In genomic region chr15:32877620-32878019, GRCh38 we compare ENCODE assay signal across 29 cellular contexts.
DNase-seq lines count a peak whose midpoint lies in the region; ATAC-seq, FAIRE-seq and TF ChIP-seq lines count a peak whose summit lies in the region.
"Had no signal": no experiment of that assay in that cellular context is flagged by ENCODE, and none has a peak within 500 bp of the region (broad histone marks: within the 10 kb centered on the region; RNA-seq: fewer than 3 reads in every experiment).

No MANE protein-coding gene starts in this region.

- peaks cover 15% of the 10 kb centered on the region for H3K9me1 ChIP-seq in IMR-90 (ENCODE audit: insufficient read depth, low read length)

- H4K5ac ChIP-seq in IMR-90 (ENCODE audit: low read depth, low read length): peak overlapping the region; percentile 95; the same call in 1 of the 2 replicates

- no peak overlapping the region for H3K4me2 ChIP-seq in A549
- no peak overlapping the region for H3K4me2 ChIP-seq in IMR-90 (ENCODE audit: low read depth, low read length)

- POLR2A ChIA-PET in A549 (lab: Yijun Ruan, JAX) (no interaction called here), IMR-90 (lab: Charles Lee; ENCODE audit: unreplicated experiment) (no interaction called here), Caco-2 (lab: Charles Lee) (no interaction called here)

- TF ChIP-seq EP300 in A549 (IDR thresholded peaks at IDR 0.05): no peak

- dilution Hi-C loops in IMR-90 (cut with HindIII; ENCODE audit: low sequenced_read_pairs, unreplicated experiment): no loop called here

- CTCF ChIA-PET in A549 (lab: Yijun Ruan, JAX): interaction anchor here (1.4 to 1.9 kb wide), 3 partner anchors 10 to 79 kb away, joined by 3 to 9 read pairs (median 7); no protein-coding TSS in a partner anchor
- CTCF ChIA-PET in IMR-90 (lab: Yijun Ruan, JAX): no interaction called here
- CTCF ChIA-PET in Caco-2 (lab: Charles Lee): no interaction called here

- H4K91ac ChIP-seq in IMR-90 (ENCODE audit: insufficient read depth, low read depth, low read length): peak overlapping the region; percentile 89

- H3K4me1 ChIP-seq in A549: peaks cover 23% of the 10 kb centered on the region
- peaks cover 15% of the 10 kb centered on the region for H3K4me1 ChIP-seq in IMR-90 (ENCODE audit: control insufficient read depth, insufficient read depth, low read length)
- H3K4me1 ChIP-seq in Caco-2: no peaks in the 10 kb centered on the region
- H3K4me1 ChIP-seq in tibial artery: peaks cover 0 to 29% (median 8%) of the 10 kb centered on the region in 4 donors
- H3K4me1 ChIP-seq: heart right ventricle, parathyroid adenoma, testis had no signal

- no peaks in the 10 kb centered on the region for H3K9me3 Mint-ChIP-seq in Caco-2 (ENCODE audit: unreplicated experiment)
- H3K9me3 Mint-ChIP-seq: activated naive CD8-positive, alpha-beta T cell treated with anti-CD3 and anti-CD28 coated beads, Interleukin-2, amount 50 U/mL, for 24 hours; activated T-cell treated with anti-CD3 and anti-CD28 coated beads, Interleukin-2, amount 50 U/mL, for 24 hours; CD4-positive, alpha-beta memory T cell; nephron progenitor cell had no signal

- H3K9me3 ChIP-seq in A549 (no peaks in the 10 kb centered on the region), IMR-90 (ENCODE audit: control insufficient read depth, insufficient read depth, low read length) (no peaks in the 10 kb centered on the region), Caco-2 (no peaks in the 10 kb centered on the region), tibial artery (no peaks in the 10 kb centered on the region)
- H3K9me3 ChIP-seq: heart right ventricle, sigmoid colon, testis had no signal

- H3K23ac ChIP-seq in IMR-90 (ENCODE audit: low read depth, low read length): no peak overlapping the region

- peak overlapping the region; percentile 5 to 68; a peak in 3 of 4 replicates for H4K8ac ChIP-seq in IMR-90 (ENCODE audit: low read depth in 2 of 2, low read length in 2 of 2)

- FAIRE-seq in A549 (lab: Jason Lieb, UNC): no peak
- FAIRE-seq: A204.1 had no signal

- no peak overlapping the region for H3K9ac ChIP-seq in IMR-90 (ENCODE audit: low read depth, low read length)
- H3K9ac ChIP-seq: parathyroid adenoma had no signal

- peak overlapping the region; percentile 83; the same call in 2 of the 3 replicates for H2BK15ac ChIP-seq in IMR-90 (ENCODE audit: low read depth, low read length)

- H2BK20ac ChIP-seq in IMR-90 (ENCODE audit: low read depth, low read length): peak overlapping the region; percentile 70; the same call in 1 of the 2 replicates

- H3K27me3 ChIP-seq in IMR-90 (ENCODE audit: control insufficient read depth, insufficient read depth, low read length) (no peaks in the 10 kb centered on the region), Caco-2 (replicated peaks; ENCODE audit: control insufficient read depth, insufficient read depth, low read length) (no peaks in the 10 kb centered on the region), dorsolateral prefrontal cortex (no peaks in the 10 kb centered on the region), tibial artery (no peaks in the 10 kb centered on the region)
- H3K27me3 ChIP-seq: heart right ventricle, sigmoid colon, testis had no signal

- 68% methylated on average over 3 of the region's 3 CpGs for WGBS in A549 (ENCODE audit: missing lambda C conversion rate)
- WGBS in IMR-90 (ENCODE audit: extremely low coverage in 2 of 2, insufficient read length in 1 of 2), 2 experiments: 78% methylated on average over 2 of the region's 3 CpGs; no CpG with 5 or more reads in 1 of the 2 experiments

- TF ChIP-seq POLR2A in A549 (IDR thresholded peaks at IDR 0.05; ENCODE audit: low read length) (no peak), IMR-90 (IDR thresholded peaks at IDR 0.05; ENCODE audit: low read depth, low read length) (no peak)

- intact Hi-C loops in IMR-90 (cut with micrococcal nuclease): no loop called here
- intact Hi-C loops in Caco-2 (cut with micrococcal nuclease; ENCODE audit: unreplicated experiment): no loop called here
- intact Hi-C loops in dorsolateral prefrontal cortex (cut with DNase I): no loop called here
- intact Hi-C loops in tibial artery (cut with DNase I; ENCODE audit: low total_unique reads): no loop called here

- H3K36me3 ChIP-seq in IMR-90 (ENCODE audit: control insufficient read depth, insufficient read depth, low read length) (no peaks in the 10 kb centered on the region), Caco-2 (ENCODE audit: control insufficient read depth, insufficient read depth, low read length) (no peaks in the 10 kb centered on the region), tibial artery (no peaks in the 10 kb centered on the region)
- H3K36me3 ChIP-seq: heart right ventricle, sigmoid colon, WERI-Rb-1 had no signal

- H2BK5ac ChIP-seq in IMR-90 (ENCODE audit: low read depth, low read length, poor library complexity, severe bottlenecking): peak overlapping the region; percentile 100

- no peaks in the 10 kb centered on the region for H4K20me1 ChIP-seq in IMR-90 (ENCODE audit: insufficient read depth, low read length)

- TF ChIP-seq CTCF in A549 (IDR thresholded peaks at IDR 0.05) (no peak), IMR-90 (conservative IDR thresholded peaks at IDR 0.05; ENCODE audit: low read depth, low read length) (no peak), fibroblast of the aortic adventitia (IDR thresholded peaks at IDR 0.05; ENCODE audit: insufficient read depth, low read length) (no peak), Caco-2 (IDR thresholded peaks at IDR 0.05; ENCODE audit: insufficient read depth in 1 of 2, low read depth in 1 of 2, low read length in 1 of 2, severe bottlenecking in 1 of 2, unreplicated experiment in 1 of 2) (no peak), dorsolateral prefrontal cortex (IDR thresholded peaks at IDR 0.05 in 54 of 56, conservative IDR thresholded peaks at IDR 0.05 in 2 of 56; ENCODE audit: low read depth in 1 of 56, partially characterized antibody in 56 of 56) (no peak), tibial artery (IDR thresholded peaks at IDR 0.05) (no peak)

- peak overlapping the region; percentile 92; the same call in 1 of the 2 replicates for H3K18ac ChIP-seq in IMR-90 (ENCODE audit: low read depth, low read length)

- BruUV-seq in IMR-90 (replicated peaks; lab: Mats Ljungman, UMichigan) (no TSS peak), Caco-2 (replicated peaks; lab: Mats Ljungman, UMichigan) (no TSS peak)

- H2AK5ac ChIP-seq in IMR-90 (ENCODE audit: low read depth, low read length): no peak overlapping the region

- no peak overlapping the region for H3K27ac Mint-ChIP-seq in Caco-2 (ENCODE audit: unreplicated experiment)
- H3K27ac Mint-ChIP-seq: activated naive CD8-positive, alpha-beta T cell treated with anti-CD3 and anti-CD28 coated beads, Interleukin-2, amount 50 U/mL, for 24 hours; activated T-cell treated with anti-CD3 and anti-CD28 coated beads, Interleukin-2, amount 50 U/mL, for 24 hours; CD4-positive, alpha-beta memory T cell had no signal

- H3K56ac ChIP-seq in IMR-90 (ENCODE audit: extremely low read depth, insufficient read depth, low read length): no peak overlapping the region

- TF ChIP-seq RAD21 in A549 (conservative IDR thresholded peaks at IDR 0.05 in 1 of 2, IDR thresholded peaks at IDR 0.05 in 1 of 2): no peak
- no peak for TF ChIP-seq RAD21 in IMR-90 (IDR thresholded peaks at IDR 0.05; ENCODE audit: low read length)

- DNase-seq in A549 (ENCODE audit: low read depth in 1 of 2, low spot score in 1 of 2) (no peak), IMR-90 (no peak), astrocyte of the hippocampus (ENCODE audit: low read depth, low spot score) (peak; percentile 24), fibroblast of the aortic adventitia (ENCODE audit: low read depth) (peak; percentile 39), Caco-2 (no peak), dorsolateral prefrontal cortex (no peak), SKM-1 treated with dmso at 0.1 percent for 144 hours (lab: John Stamatoyannopoulos, UW; ENCODE audit: unreplicated experiment) (no peak), tibial artery (no peak)
- DNase-seq: activated CD4-positive, alpha-beta T cell treated with anti-CD3 and anti-CD28 coated beads for 48 hours; activated naive CD8-positive, alpha-beta T cell treated with anti-CD3 and anti-CD28 coated beads, Interleukin-2, amount 50 U/mL, for 24 hours; activated T-cell treated with anti-CD3 and anti-CD28 coated beads, Interleukin-2, amount 50 U/mL, for 24 hours; CD4-positive, alpha-beta memory T cell; foreskin fibroblast; H7; heart right ventricle; KG1; NCI-H1417; NCI-H2081 treated with DMSO at 0.1 percent for 48 hours; NCI-H345; NCI-H748 treated with DMSO at 0.1 percent for 48 hours; nephron progenitor cell; RPMI8226; sigmoid colon; stimulated activated naive CD4-positive, alpha-beta T cell; testis; WERI-Rb-1 had no signal

- H3K4me3 ChIP-seq in A549: no peak overlapping the region
- H3K4me3 ChIP-seq in IMR-90 (ENCODE audit: insufficient read depth, low read depth, low read length): no peak overlapping the region
- H3K4me3 ChIP-seq in fibroblast of the aortic adventitia (ENCODE audit: low read depth, low read length): no peak overlapping the region
- no peak overlapping the region for H3K4me3 ChIP-seq in Caco-2 (ENCODE audit: low read depth, low read length)
- no peak overlapping the region for H3K4me3 ChIP-seq in dorsolateral prefrontal cortex
- no peak overlapping the region for H3K4me3 ChIP-seq in tibial artery
- H3K4me3 ChIP-seq: heart right ventricle, lung, sigmoid colon, testis had no signal

- peak overlapping the region; percentile 56 for H3K4ac ChIP-seq in IMR-90 (ENCODE audit: low read depth, low read length)

- H3K27ac ChIP-seq in A549 (no peak overlapping the region), IMR-90 (ENCODE audit: insufficient read depth, low read length) (peak overlapping the region; percentile 15; the same call in 1 of the 2 replicates), dorsolateral prefrontal cortex (no peak overlapping the region), tibial artery (no peak overlapping the region)
- H3K27ac ChIP-seq: heart right ventricle, parathyroid adenoma, testis, WERI-Rb-1 had no signal

- no peak overlapping the region for H3K4me3 Mint-ChIP-seq in Caco-2 (ENCODE audit: unreplicated experiment)
- H3K4me3 Mint-ChIP-seq: activated naive CD8-positive, alpha-beta T cell treated with anti-CD3 and anti-CD28 coated beads, Interleukin-2, amount 50 U/mL, for 24 hours; activated T-cell treated with anti-CD3 and anti-CD28 coated beads, Interleukin-2, amount 50 U/mL, for 24 hours; CD4-positive, alpha-beta memory T cell had no signal

- H3K79me1 ChIP-seq in IMR-90 (ENCODE audit: low read depth in 1 of 2, low read length in 2 of 2): peaks cover 21 to 47% of the 10 kb centered on the region in 2 experiments

- H2BK120ac ChIP-seq in IMR-90 (ENCODE audit: low read depth, low read length): peak overlapping the region; percentile 88

- H3K27me3 Mint-ChIP-seq in Caco-2 (ENCODE audit: insufficient read depth, unreplicated experiment): peaks cover 5% of the 10 kb centered on the region
- H3K27me3 Mint-ChIP-seq: activated naive CD8-positive, alpha-beta T cell treated with anti-CD3 and anti-CD28 coated beads, Interleukin-2, amount 50 U/mL, for 24 hours; activated T-cell treated with anti-CD3 and anti-CD28 coated beads, Interleukin-2, amount 50 U/mL, for 24 hours had no signal

- H3K14ac ChIP-seq in IMR-90 (replicated peaks; ENCODE audit: low read depth, low read length): peak overlapping the region; percentile 70

- no peak overlapping the region for H2AK9ac ChIP-seq in IMR-90 (replicated peaks; ENCODE audit: low read depth, low read length, poor library complexity)

- ATAC-seq in A549 (no peak), IMR-90 (ENCODE audit: low read depth) (no peak)
- ATAC-seq: activated naive CD8-positive, alpha-beta T cell treated with anti-CD3 and anti-CD28 coated beads, Interleukin-2, amount 50 U/mL, for 24 hours; heart right ventricle had no signal

- H3K36me3 Mint-ChIP-seq in Caco-2 (ENCODE audit: insufficient read depth, unreplicated experiment): no peaks in the 10 kb centered on the region
- H3K36me3 Mint-ChIP-seq: CD4-positive, alpha-beta memory T cell had no signal

- H3K4me1 Mint-ChIP-seq in Caco-2 (ENCODE audit: low read depth, unreplicated experiment): no peaks in the 10 kb centered on the region
- H3K4me1 Mint-ChIP-seq: activated naive CD8-positive, alpha-beta T cell treated with anti-CD3 and anti-CD28 coated beads, Interleukin-2, amount 50 U/mL, for 24 hours; CD4-positive, alpha-beta memory T cell had no signal

- in situ Hi-C loops in IMR-90 (cut with MboI; ENCODE audit: low sequenced_read_pairs): no loop called here

- H2AFZ ChIP-seq in IMR-90 (replicated peaks; ENCODE audit: low read length, poor library complexity): no peak overlapping the region
- H2AFZ ChIP-seq: parathyroid adenoma had no signal

Comparison
In these comparisons a context has a peak if more than half of its experiments do, and no peak if none do; other contexts are left out.
1. DNase-seq: peak in astrocyte of the hippocampus (single experiment) and fibroblast of the aortic adventitia (single experiment); none in A549 (0 of 2), IMR-90 (single experiment), Caco-2 (0 of 2), dorsolateral prefrontal cortex (0 of 10), SKM-1 treated with dmso at 0.1 percent for 144 hours (single experiment) and tibial artery (0 of 2).